ENCODE assay signal across 29 cellular contexts in the genomic region with DNA sequence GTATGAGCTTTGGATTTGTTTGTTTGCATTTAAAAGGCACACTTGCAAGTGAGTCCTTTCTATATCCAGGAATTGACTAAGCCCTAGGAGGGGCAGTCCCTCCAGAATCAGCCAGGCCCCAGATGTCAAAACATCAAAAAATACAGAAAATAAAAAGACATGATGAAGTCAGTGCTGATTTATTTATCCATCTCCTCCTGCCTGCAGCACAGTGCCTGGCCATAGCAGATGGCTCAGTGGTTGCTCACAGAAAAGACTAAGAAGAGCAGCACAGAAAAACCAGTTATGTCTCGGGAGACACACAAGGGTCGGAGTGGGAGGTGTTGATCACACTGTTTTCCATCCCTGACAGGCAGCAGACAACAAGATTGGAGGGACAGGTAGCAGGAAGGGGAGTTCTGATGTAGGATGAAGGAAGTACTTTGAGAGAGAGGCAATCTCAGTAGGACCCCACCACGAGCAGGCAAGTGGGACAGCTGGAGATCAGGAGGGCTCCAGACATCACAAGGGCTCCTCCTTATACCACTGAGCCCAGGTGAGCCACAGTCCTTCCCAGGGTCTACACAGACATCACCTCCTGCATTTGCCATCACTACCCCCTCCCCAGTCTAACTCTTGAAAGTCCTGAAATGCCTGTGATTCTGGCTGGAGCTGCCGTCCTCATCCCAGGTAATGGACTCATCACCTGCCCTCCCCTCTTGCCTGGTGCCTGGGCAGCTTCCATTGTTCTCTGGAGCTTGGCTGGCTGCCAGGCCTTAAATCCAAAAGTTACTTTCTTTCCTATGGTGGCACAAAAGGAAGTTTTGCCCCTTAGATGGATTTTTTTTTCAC. TPM values are rescaled to one million over a fixed set of nuclear protein-coding genes. Genes with fewer than 3 reads are reported as not detected.
DNase-seq lines count a peak whose midpoint lies in the region; ATAC-seq and TF ChIP-seq lines count a peak whose summit lies in the region.
"Had no signal": no experiment of that assay in that cellular context is flagged by ENCODE, and none has a peak within 500 bp of the region (broad histone marks: within the 10 kb centered on the region; RNA-seq: fewer than 3 reads in every experiment).

No MANE protein-coding gene starts in this region.

- no peaks in the 10 kb centered on the region for H3F3A ChIP-seq in GM23338 (replicated peaks; ENCODE audit: low read depth)

- no peaks in the 10 kb centered on the region; the same call in 1 of the 2 replicates for H3K36me3 ChIP-seq in GM23338 (ENCODE audit: insufficient read depth)
- H3K36me3 ChIP-seq: ascending aorta, heart right ventricle, upper lobe of left lung had no signal

- H3K9me3 Mint-ChIP-seq in GM23338: no peaks in the 10 kb centered on the region
- H3K9me3 Mint-ChIP-seq: activated CD4-positive, alpha-beta T cell treated with anti-CD3 and anti-CD28 coated beads, Interleukin-2, amount 10 ng/mL, durations not matched to agents 7 days and 5 days; memory B cell; T-helper 2 cell treated with Interferon-gamma antibody and Interleukin-4, amounts not matched to agents 5 μg/mL and 100 μg/mL, for 36 hours had no signal

- peak; percentile 24 for DNase-seq in COLO668 (lab: John Stamatoyannopoulos, UW; ENCODE audit: unreplicated experiment)
- no peak for DNase-seq in GM23338 (ENCODE audit: low spot score)
- DNase-seq in RPMI7951 (ENCODE audit: low read depth): peak; percentile 19
- DNase-seq in glomerular visceral epithelial cell (ENCODE audit: extremely low spot score): peak; percentile 24
- DNase-seq in HK-2 (ENCODE audit: unreplicated experiment): no peak
- DNase-seq in foreskin melanocyte: no peak
- DNase-seq: activated CD4-positive, alpha-beta T cell treated with anti-CD3 and anti-CD28 coated beads, Interleukin-2, amount 10 ng/mL, durations not matched to agents 7 days and 5 days; activated CD8-positive, alpha-beta memory T cell treated with anti-CD3 and anti-CD28 coated beads, Interleukin-2, amount 10 ng/mL, durations not matched to agents 7 days and 5 days; activated naive CD4-positive, alpha-beta T cell treated with anti-CD3 and anti-CD28 coated beads, Interleukin-2, amount 50 U/mL, for 16 hours; CD4-positive, alpha-beta memory T cell; central memory CD4-positive, alpha-beta T cell; DMS 273 treated with DMSO at 0.1 percent for 48 hours; dorsolateral prefrontal cortex; heart right ventricle; Kasumi-1; left cardiac atrium; NCI-H1092 treated with DMSO at 0.1 percent for 48 hours; NCI-H2081; NCI-H524 treated with DMSO at 0.1 percent for 48 hours; small intestine; stimulated activated CD4-positive, alpha-beta T cell treated with anti-CD3 and anti-CD28 coated beads, Interleukin-1b, Interleukin-23, amount 100 ng/mL, for 48 hours; upper lobe of left lung had no signal

- no peak overlapping the region for H3K4me3 ChIP-seq in GM23338
- H3K4me3 ChIP-seq: ascending aorta, dorsolateral prefrontal cortex, heart right ventricle, upper lobe of left lung had no signal

- no peak; the same call in 2 of the 3 replicates for ATAC-seq in GM23338
- no peak for ATAC-seq in GM18505 (IDR thresholded peaks at IDR 0.05; ENCODE audit: unreplicated experiment)
- ATAC-seq in GM21529 (IDR thresholded peaks at IDR 0.05; ENCODE audit: unreplicated experiment): no peak
- ATAC-seq: heart right ventricle, left cardiac atrium had no signal

- no peak overlapping the region for H3K27ac Mint-ChIP-seq in GM23338
- H3K27ac Mint-ChIP-seq: activated CD4-positive, alpha-beta T cell treated with anti-CD3 and anti-CD28 coated beads, Interleukin-2, amount 10 ng/mL, durations not matched to agents 7 days and 5 days; CD4-positive, alpha-beta memory T cell; memory B cell; T-helper 2 cell treated with Interferon-gamma antibody and Interleukin-4, amounts not matched to agents 5 μg/mL and 100 μg/mL, for 36 hours had no signal

- no peak overlapping the region for H3K4me3 Mint-ChIP-seq in GM23338
- H3K4me3 Mint-ChIP-seq: activated CD4-positive, alpha-beta T cell treated with anti-CD3 and anti-CD28 coated beads, Interleukin-2, amount 10 ng/mL, durations not matched to agents 7 days and 5 days; activated CD8-positive, alpha-beta memory T cell treated with anti-CD3 and anti-CD28 coated beads, Interleukin-2, amount 10 ng/mL, durations not matched to agents 7 days and 5 days; CD4-positive, alpha-beta memory T cell; memory B cell; T-helper 2 cell treated with Interferon-gamma antibody and Interleukin-4, amounts not matched to agents 5 μg/mL and 100 μg/mL, for 36 hours had no signal

- no peak for TF ChIP-seq CTCF in GM23338 (conservative IDR thresholded peaks at IDR 0.05; ENCODE audit: low read depth in 2 of 2)

- no peak for TF ChIP-seq POLR2A in GM18505 (IDR thresholded peaks at IDR 0.05; ENCODE audit: borderline replicate concordance, extremely low read depth, insufficient read depth, insufficient read length)

- peaks cover 6% of the 10 kb centered on the region for H3K4me1 ChIP-seq in GM23338 (ENCODE audit: insufficient read depth)
- H3K4me1 ChIP-seq: upper lobe of left lung had no signal

- H3K27me3 Mint-ChIP-seq in GM23338 (ENCODE audit: insufficient read depth, low read depth, poor library complexity): peaks cover 4% of the 10 kb centered on the region

- H3K36me3 Mint-ChIP-seq in GM23338 (ENCODE audit: low read depth): no peaks in the 10 kb centered on the region
- H3K36me3 Mint-ChIP-seq: CD4-positive, alpha-beta memory T cell; memory B cell had no signal

- H3K4me1 Mint-ChIP-seq in GM23338: peaks cover 25% of the 10 kb centered on the region
- H3K4me1 Mint-ChIP-seq: CD4-positive, alpha-beta memory T cell; memory B cell had no signal

- no peaks in the 10 kb centered on the region for H3K79me2 ChIP-seq in GM23338 (replicated peaks; ENCODE audit: insufficient read depth)

- 0 out of 2 replicates have a peak overlapping the region, but pooled peaks have one; percentile 26 for H3K4me2 ChIP-seq in GM23338

- H2AFZ ChIP-seq in GM23338: peak overlapping the region; percentile 28; the same call in 1 of the 2 replicates

- no peak overlapping the region for H3K27ac ChIP-seq in GM23338 (ENCODE audit: low read depth)
- H3K27ac ChIP-seq: dorsolateral prefrontal cortex, heart right ventricle, RWPE1, upper lobe of left lung, VCaP had no signal

- H3K9me2 ChIP-seq in GM23338 (ENCODE audit: insufficient read depth): no peaks in the 10 kb centered on the region; the same call in 1 of the 2 replicates

- H3K27me3 ChIP-seq in GM23338 (ENCODE audit: insufficient read depth): no peaks in the 10 kb centered on the region
- H3K27me3 ChIP-seq: ascending aorta, dorsolateral prefrontal cortex, heart right ventricle, upper lobe of left lung had no signal

- H4K20me1 ChIP-seq in GM23338 (replicated peaks; ENCODE audit: insufficient read depth): no peaks in the 10 kb centered on the region

TF ChIP-seq in GM23338, 12 proteins besides CTCF, POLR2A, EP300 and RAD21:
- no peak for TF ChIP-seq EZH2 (IDR thresholded peaks at IDR 0.05; ENCODE audit: low read depth, unreplicated experiment)
- TF ChIP-seq, protein P1, sequence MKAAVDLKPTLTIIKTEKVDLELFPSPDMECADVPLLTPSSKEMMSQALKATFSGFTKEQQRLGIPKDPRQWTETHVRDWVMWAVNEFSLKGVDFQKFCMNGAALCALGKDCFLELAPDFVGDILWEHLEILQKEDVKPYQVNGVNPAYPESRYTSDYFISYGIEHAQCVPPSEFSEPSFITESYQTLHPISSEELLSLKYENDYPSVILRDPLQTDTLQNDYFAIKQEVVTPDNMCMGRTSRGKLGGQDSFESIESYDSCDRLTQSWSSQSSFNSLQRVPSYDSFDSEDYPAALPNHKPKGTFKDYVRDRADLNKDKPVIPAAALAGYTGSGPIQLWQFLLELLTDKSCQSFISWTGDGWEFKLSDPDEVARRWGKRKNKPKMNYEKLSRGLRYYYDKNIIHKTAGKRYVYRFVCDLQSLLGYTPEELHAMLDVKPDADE (IDR thresholded peaks at IDR 0.05): no peak
- TF ChIP-seq ZNF331 (CRISPR knock-in tag; IDR thresholded peaks at IDR 0.05; ENCODE audit: low read depth): no peak
- no peak for TF ChIP-seq POLR2AphosphoS5 (IDR thresholded peaks at IDR 0.05; ENCODE audit: low read depth)
- no peak for TF ChIP-seq CREB1 (CRISPR knock-in tag; IDR thresholded peaks at IDR 0.05; ENCODE audit: low read depth)
- TF ChIP-seq ZNF114 (CRISPR knock-in tag; IDR thresholded peaks at IDR 0.05): no peak

RNA-seq across cellular contexts. Expression of a gene that starts 32.3 kb away (rescaled TPM):
- 1.8 TPM in 1 of 2 replicates, not detected in the other for total RNA-seq in GM23338 (2014; rRNA removed; shearing (Covaris generic))
- polyA plus RNA-seq in GM23338 (2016; fragmentation: Nextera tagmentation; extraction: Ambion mirVana): not detected in 2 replicates
- 0.12 TPM in 1 of 2 replicates, not detected in the other for total RNA-seq in RPMI7951 (2014; rRNA removed; shearing (Covaris generic))
- total RNA-seq: ascending aorta had no signal
- polyA plus RNA-seq: CD4-positive, alpha-beta memory T cell had no signal

Comparison
In these comparisons a context has a peak if more than half of its experiments do, and no peak if none do; other contexts are left out.
1. DNase-seq: peak in COLO668 (single experiment), RPMI7951 (single experiment) and glomerular visceral epithelial cell (single experiment); none in GM23338 (single experiment), HK-2 (single experiment) and foreskin melanocyte (single experiment).